1 cellular context compared by ENCODE assay signal in genomic region chr13:114236224-114236623, GRCh38.
TF ChIP-seq lines count a peak whose summit lies in the region.

No MANE protein-coding gene starts in this region.

TF ChIP-seq in H1, 55 proteins besides CTCF, POLR2A, EP300 and RAD21:
- TF ChIP-seq PHF8 (conservative IDR thresholded peaks at IDR 0.05; ENCODE audit: low read depth, low read length), result no peak
- TF ChIP-seq CEBPB (IDR thresholded peaks at IDR 0.05; ENCODE audit: low read depth, low read length), result 0 out of 2 replicates have a peak, but pooled peaks have one; percentile 20
- no peak for TF ChIP-seq CHD2 (IDR thresholded peaks at IDR 0.05; ENCODE audit: low read length)
